Comparison of ENCODE assay signal across 8 cellular contexts in the genomic region with DNA sequence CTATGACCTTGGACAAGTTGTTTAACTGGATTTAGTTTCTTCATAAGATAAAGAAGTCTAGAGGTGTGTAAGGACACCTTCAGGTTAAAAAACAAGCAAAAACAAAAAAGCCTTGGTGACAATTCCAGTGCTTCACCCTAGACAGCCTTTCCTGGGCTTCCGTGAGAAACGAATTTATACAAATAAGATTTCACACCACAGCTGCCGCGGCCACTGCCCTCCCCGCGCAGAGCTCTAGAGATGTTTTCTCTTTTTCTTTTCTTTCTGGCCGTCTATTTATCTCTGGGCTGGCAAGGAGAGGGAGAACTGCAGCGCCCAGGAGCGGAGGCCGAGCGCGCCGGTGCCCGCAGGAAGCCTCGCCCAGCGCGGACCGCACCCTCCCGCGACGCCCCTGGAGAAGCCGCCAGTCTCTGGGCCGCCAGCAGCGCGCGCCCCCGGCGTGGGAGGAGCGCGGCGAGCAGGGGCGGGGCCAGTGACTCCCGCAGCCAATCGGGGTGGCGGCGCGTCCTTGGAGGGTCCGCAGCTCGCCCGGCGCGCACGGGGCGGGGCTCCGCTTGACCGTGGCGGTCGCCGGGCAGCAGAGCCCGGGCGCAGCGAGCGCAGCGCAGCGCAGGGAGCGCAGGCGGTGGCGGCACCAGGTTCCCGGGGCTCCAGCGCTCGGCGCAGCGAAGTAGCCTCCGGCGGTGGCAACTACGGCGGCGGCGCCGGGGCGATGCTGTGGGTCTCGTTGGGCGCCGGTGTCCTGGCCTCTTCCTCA.
A peak's percentile ranks its signal among the peaks of the same experiment; 100 is the strongest.
DNase-seq lines count a peak whose midpoint lies in the region; TF ChIP-seq lines count a peak whose summit lies in the region.

No MANE protein-coding gene starts in this region.

- no peaks in the 10 kb centered on the region for H3F3A ChIP-seq in Loucy (ENCODE audit: low read depth)

- no peak overlapping the region for H3K56ac ChIP-seq in H9 (ENCODE audit: insufficient read length, low read depth, low read length)

- H3T11ph ChIP-seq in H9 (ENCODE audit: low read length), result no peak overlapping the region

- H2BK15ac ChIP-seq in H9 (ENCODE audit: low read depth, low read length), result no peak overlapping the region

- peaks cover 6 to 7% of the 10 kb centered on the region in 2 experiments for H3K4me1 Mint-ChIP-seq in H9
- H3K4me1 Mint-ChIP-seq in activated naive CD4-positive, alpha-beta T cell treated with anti-CD3 and anti-CD28 coated beads, Interleukin-2, amount 10 ng/mL, durations not matched to agents 7 days and 5 days, result peaks cover 20% of the 10 kb centered on the region
- H3K4me1 Mint-ChIP-seq in glutamatergic neuron (ENCODE audit: low read depth, unreplicated experiment), result peaks cover 20% of the 10 kb centered on the region

- H2BK120ac ChIP-seq in H9 (ENCODE audit: low read depth, low read length, poor library complexity, severe bottlenecking), result no peak overlapping the region

- no peak overlapping the region; the same call in 1 of the 2 replicates for H3K14ac ChIP-seq in H9 (ENCODE audit: insufficient read depth, low read length)

- H3K27ac Mint-ChIP-seq in H9, result no peak overlapping the region
- H3K27ac Mint-ChIP-seq in activated naive CD4-positive, alpha-beta T cell treated with anti-CD3 and anti-CD28 coated beads, Interleukin-2, amount 10 ng/mL, durations not matched to agents 7 days and 5 days, result peak overlapping the region; percentile 28
- H3K27ac Mint-ChIP-seq in glutamatergic neuron (ENCODE audit: unreplicated experiment), result peak overlapping the region; percentile 83

- no peak overlapping the region for H3K27ac ChIP-seq in H9 (ENCODE audit: insufficient read length, low read depth, low read length)
- no peak overlapping the region for H3K27ac ChIP-seq in SJCRH30

- no peak overlapping the region for H4K5ac ChIP-seq in H9 (ENCODE audit: insufficient read length, low read depth, low read length)

- H3K4me3 Mint-ChIP-seq in H9 (peak overlapping the region; percentile 69 to 86), glutamatergic neuron (ENCODE audit: unreplicated experiment) (peak overlapping the region; percentile 87)
- peak overlapping the region; percentile 77 for H3K4me3 Mint-ChIP-seq in activated naive CD4-positive, alpha-beta T cell treated with anti-CD3 and anti-CD28 coated beads, Interleukin-2, amount 10 ng/mL, durations not matched to agents 7 days and 5 days

- no peaks in the 10 kb centered on the region for H3K36me3 ChIP-seq in Loucy (ENCODE audit: insufficient read depth, low read length)
- no peaks in the 10 kb centered on the region for H3K36me3 ChIP-seq in SJCRH30

- H3K79me2 ChIP-seq in H9 (ENCODE audit: insufficient read depth, low read length) (no peaks in the 10 kb centered on the region), Loucy (ENCODE audit: insufficient read depth, low read length) (peaks cover 5% of the 10 kb centered on the region; the same call in 1 of the 2 replicates)

- no peak overlapping the region for H3K18ac ChIP-seq in H9 (ENCODE audit: insufficient read length, low read depth, low read length)

- H3K27me3 Mint-ChIP-seq in H9 (ENCODE audit: low read depth), result peaks cover 68% of the 10 kb centered on the region
- peaks cover 67% of the 10 kb centered on the region for H3K27me3 Mint-ChIP-seq in activated naive CD4-positive, alpha-beta T cell treated with anti-CD3 and anti-CD28 coated beads, Interleukin-2, amount 10 ng/mL, durations not matched to agents 7 days and 5 days
- H3K27me3 Mint-ChIP-seq in glutamatergic neuron (ENCODE audit: unreplicated experiment), result no peaks in the 10 kb centered on the region

- H3K9ac ChIP-seq in H9 (ENCODE audit: extremely low read depth, insufficient read length, low read length) (no peak overlapping the region), Loucy (ENCODE audit: low read depth, low read length, poor library complexity, severe bottlenecking) (peak overlapping the region; percentile 66)

- H3K79me1 ChIP-seq in H9 (ENCODE audit: insufficient read depth, low read depth, low read length, poor library complexity, severe bottlenecking), result no peaks in the 10 kb centered on the region

- no peak overlapping the region for H2BK5ac ChIP-seq in H9 (ENCODE audit: insufficient read length, low read length)

- H3K23me2 ChIP-seq in H9 (ENCODE audit: insufficient read length, low read depth, low read length, poor library complexity, severe bottlenecking), result no peaks in the 10 kb centered on the region

- CTCF ChIA-PET in activated naive CD4-positive, alpha-beta T cell treated with anti-CD3 and anti-CD28 coated beads, Interleukin-2, amount 10 ng/mL, durations not matched to agents 7 days and 5 days (lab: Charles Lee), result no interaction called here

- no peak overlapping the region for H2BK12ac ChIP-seq in H9 (ENCODE audit: insufficient read length, low read depth, low read length)

- H3K4ac ChIP-seq in H9 (ENCODE audit: low read depth, low read length), result no peak overlapping the region

- no peak overlapping the region for H3K23ac ChIP-seq in H9 (ENCODE audit: insufficient read length, low read depth, low read length)

- DNase-seq in ELF-1 (ENCODE audit: low read depth, low spot score) (peak; percentile 90), H9 (peak; percentile 92), SJCRH30 (peak; percentile 89 to 94), glutamatergic neuron (peak; percentile 98), occipital lobe (lab: John Stamatoyannopoulos, UW) (peak; percentile 85), superior temporal gyrus (ENCODE audit: extremely low spot score) (peak; percentile 81)
- DNase-seq in activated naive CD4-positive, alpha-beta T cell treated with anti-CD3 and anti-CD28 coated beads, Interleukin-2, amount 10 ng/mL, durations not matched to agents 7 days and 5 days, result peak; percentile 82

- H2AFZ ChIP-seq in H9 (ENCODE audit: low read length), result no peak overlapping the region
- H2AFZ ChIP-seq in Loucy (ENCODE audit: low read length), result peak overlapping the region; percentile 66

- H2BK20ac ChIP-seq in H9 (ENCODE audit: low read depth, low read length, poor library complexity, severe bottlenecking), result no peak overlapping the region

- H3K36me3 Mint-ChIP-seq in H9 (ENCODE audit: insufficient read depth in 1 of 3, low read depth in 3 of 3), result no peaks in the 10 kb centered on the region
- H3K36me3 Mint-ChIP-seq in activated naive CD4-positive, alpha-beta T cell treated with anti-CD3 and anti-CD28 coated beads, Interleukin-2, amount 10 ng/mL, durations not matched to agents 7 days and 5 days, result no peaks in the 10 kb centered on the region
- H3K36me3 Mint-ChIP-seq in glutamatergic neuron (ENCODE audit: unreplicated experiment), result no peaks in the 10 kb centered on the region

- no peak overlapping the region for H4K8ac ChIP-seq in H9 (replicated peaks; ENCODE audit: insufficient read length, low read depth, low read length)

- H2AK5ac ChIP-seq in H9 (ENCODE audit: insufficient read length, low read length), result no peak overlapping the region

- H3K4me2 ChIP-seq in H9 (ENCODE audit: insufficient read depth, insufficient read length, low read length), result peak overlapping the region; percentile 76
- peak overlapping the region; percentile 82 for H3K4me2 ChIP-seq in Loucy (ENCODE audit: low read depth, low read length, poor library complexity, severe bottlenecking)

- no peak for TF ChIP-seq CTCF in H9 (conservative IDR thresholded peaks at IDR 0.05)
- no peak for TF ChIP-seq CTCF in Loucy (conservative IDR thresholded peaks at IDR 0.05; ENCODE audit: low read length)
- TF ChIP-seq CTCF in glutamatergic neuron (IDR thresholded peaks at IDR 0.05; ENCODE audit: partially characterized antibody, unreplicated experiment), result no peak

- H3K4me1 ChIP-seq in H9 (ENCODE audit: insufficient read depth, low read length) (peaks cover 3% of the 10 kb centered on the region; the same call in 1 of the 2 replicates), Loucy (ENCODE audit: insufficient read depth, low read length, poor library complexity, severe bottlenecking) (peaks cover 13% of the 10 kb centered on the region), SJCRH30 (no peaks in the 10 kb centered on the region)

- H3K9me3 ChIP-seq in H9 (ENCODE audit: control insufficient read depth, low read depth, low read length) (no peaks in the 10 kb centered on the region), Loucy (ENCODE audit: insufficient read depth, low read depth, low read length) (no peaks in the 10 kb centered on the region), SJCRH30 (replicated peaks) (no peaks in the 10 kb centered on the region)

- H3K9me3 Mint-ChIP-seq in H9 (no peaks in the 10 kb centered on the region; a peak in 1 of 5 replicates), glutamatergic neuron (ENCODE audit: unreplicated experiment) (peaks cover 4% of the 10 kb centered on the region)
- H3K9me3 Mint-ChIP-seq in activated naive CD4-positive, alpha-beta T cell treated with anti-CD3 and anti-CD28 coated beads, Interleukin-2, amount 10 ng/mL, durations not matched to agents 7 days and 5 days, result no peaks in the 10 kb centered on the region

- H4K20me1 ChIP-seq in H9 (ENCODE audit: control insufficient read depth, insufficient read depth, insufficient read length), result no peaks in the 10 kb centered on the region
- H4K20me1 ChIP-seq in Loucy (ENCODE audit: insufficient read depth, low read length, poor library complexity, severe bottlenecking), result no peaks in the 10 kb centered on the region

- peaks cover 4% of the 10 kb centered on the region; the same call in 1 of the 2 replicates for H3K27me3 ChIP-seq in H9 (ENCODE audit: insufficient read depth, low read length)
- H3K27me3 ChIP-seq in Loucy (ENCODE audit: insufficient read depth, low read length, poor library complexity, severe bottlenecking), result peaks cover 7% of the 10 kb centered on the region
- no peaks in the 10 kb centered on the region for H3K27me3 ChIP-seq in SJCRH30

- WGBS in H9 (ENCODE audit: extremely low coverage, insufficient read length, low lambda C conversion rate), result no CpG with 5 or more reads among the region's 74 CpGs

- H4K91ac ChIP-seq in H9 (ENCODE audit: insufficient read length, low read depth, low read length), result no peak overlapping the region

- H3K4me3 ChIP-seq in Loucy (ENCODE audit: low read length, poor library complexity, severe bottlenecking) (peak overlapping the region; percentile 81), SJCRH30 (peak overlapping the region; percentile 66)

- no peaks in the 10 kb centered on the region for H3K9me2 ChIP-seq in Loucy (replicated peaks; ENCODE audit: low read depth, low read length)

Comparison
In these comparisons a context has a peak if more than half of its experiments do, and no peak if none do; other contexts are left out.
1. H3K27ac Mint-ChIP-seq: peak in activated naive CD4-positive, alpha-beta T cell treated with anti-CD3 and anti-CD28 coated beads, Interleukin-2, amount 10 ng/mL, durations not matched to agents 7 days and 5 days (single experiment) and glutamatergic neuron (single experiment); none in H9 (0 of 3).
2. Peak in every context shown above with its lines, with median percentiles within 50 percentile points of each other: DNase-seq and H3K4me3 Mint-ChIP-seq.